Comparison of ENCODE assay signal across 1 cellular context in genomic region chr19:17796013-17796837, GRCh38.
TF ChIP-seq lines count a peak whose summit lies in the region.

No MANE protein-coding gene starts in this region.

TF ChIP-seq in HepG2, 621 proteins besides CTCF, POLR2A, EP300 and RAD21 (continued from another document and continues in another):
- TF ChIP-seq ZNF784 (CRISPR knock-in tag; IDR thresholded peaks at IDR 0.05; ENCODE audit: borderline replicate concordance) (no peak), CREM (IDR thresholded peaks at IDR 0.05) (no peak), CREM (CRISPR knock-in tag; IDR thresholded peaks at IDR 0.05) (no peak), ZNF678 (CRISPR knock-in tag; IDR thresholded peaks at IDR 0.05) (no peak), THAP8 (CRISPR knock-in tag; IDR thresholded peaks at IDR 0.05; ENCODE audit: borderline replicate concordance) (no peak), SOX5 (CRISPR knock-in tag; IDR thresholded peaks at IDR 0.05; ENCODE audit: borderline replicate concordance) (peak; percentile 33; the same call in 1 of the 2 replicates), MAX (IDR thresholded peaks at IDR 0.05) (no peak), ZNF280B (CRISPR knock-in tag; IDR thresholded peaks at IDR 0.05; ENCODE audit: borderline replicate concordance) (no peak), ZNF142 (CRISPR knock-in tag; IDR thresholded peaks at IDR 0.05) (no peak), GTF3A (CRISPR knock-in tag; conservative IDR thresholded peaks at IDR 0.05) (no peak), KAT8 (CRISPR knock-in tag; IDR thresholded peaks at IDR 0.05) (peak; percentile 19; the same call in 1 of the 2 replicates), ZNF512B (CRISPR knock-in tag; IDR thresholded peaks at IDR 0.05; ENCODE audit: borderline replicate concordance) (no peak), ZNF296 (CRISPR knock-in tag; conservative IDR thresholded peaks at IDR 0.05) (no peak), ZNF10 (CRISPR knock-in tag; IDR thresholded peaks at IDR 0.05; ENCODE audit: borderline replicate concordance, low read depth) (no peak), TSC22D2 (CRISPR knock-in tag; IDR thresholded peaks at IDR 0.05; ENCODE audit: borderline replicate concordance) (no peak), FOXK1 (CRISPR knock-in tag; IDR thresholded peaks at IDR 0.05; ENCODE audit: borderline replicate concordance, low read depth) (0 out of 2 replicates have a peak, but pooled peaks have one; percentile 12), HMG20B (CRISPR knock-in tag; conservative IDR thresholded peaks at IDR 0.05) (no peak), NCOR1 (IDR thresholded peaks at IDR 0.05; ENCODE audit: borderline replicate concordance, low read length) (no peak), ATM (IDR thresholded peaks at IDR 0.05; ENCODE audit: borderline replicate concordance) (no peak), ZNF275 (CRISPR knock-in tag; IDR thresholded peaks at IDR 0.05; ENCODE audit: borderline replicate concordance) (no peak), BCLAF1 (IDR thresholded peaks at IDR 0.05) (no peak), HNRNPUL1 (IDR thresholded peaks at IDR 0.05; ENCODE audit: low read depth, low read length) (no peak), MAZ (IDR thresholded peaks at IDR 0.05; ENCODE audit: borderline replicate concordance, low read depth, low read length) (no peak), MAZ (CRISPR knock-in tag; IDR thresholded peaks at IDR 0.05; ENCODE audit: low read depth) (no peak), NFRKB (IDR thresholded peaks at IDR 0.05) (no peak), RNF2 (conservative IDR thresholded peaks at IDR 0.05; ENCODE audit: low read depth) (no peak), MAFG (CRISPR knock-in tag; IDR thresholded peaks at IDR 0.05) (no peak), NAIF1 (CRISPR knock-in tag; IDR thresholded peaks at IDR 0.05; ENCODE audit: borderline replicate concordance) (no peak), SP140L (CRISPR knock-in tag; IDR thresholded peaks at IDR 0.05; ENCODE audit: borderline replicate concordance) (no peak), ZNF746 (CRISPR knock-in tag; IDR thresholded peaks at IDR 0.05) (no peak), POLR2AphosphoS5 (IDR thresholded peaks at IDR 0.05; ENCODE audit: low read depth, low read length) (no peak), ZMAT3 (CRISPR knock-in tag; conservative IDR thresholded peaks at IDR 0.05) (0 out of 2 replicates have a peak, but pooled peaks have one; percentile 44), ZNF7 (CRISPR knock-in tag; IDR thresholded peaks at IDR 0.05) (no peak), ISL2 (CRISPR knock-in tag; IDR thresholded peaks at IDR 0.05) (no peak), SMARCC2 (IDR thresholded peaks at IDR 0.05) (no peak), ZC3H4 (CRISPR knock-in tag; IDR thresholded peaks at IDR 0.05; ENCODE audit: borderline replicate concordance) (no peak), IKZF5 (CRISPR knock-in tag; IDR thresholded peaks at IDR 0.05) (no peak), HMGA1 (CRISPR knock-in tag; conservative IDR thresholded peaks at IDR 0.05) (no peak), ZNF740 (CRISPR knock-in tag; IDR thresholded peaks at IDR 0.05) (no peak), RFXAP (CRISPR knock-in tag; IDR thresholded peaks at IDR 0.05; ENCODE audit: borderline replicate concordance) (no peak), ZNF792 (CRISPR knock-in tag; IDR thresholded peaks at IDR 0.05) (peak; percentile 35; the same call in 1 of the 2 replicates), TERF1 (CRISPR knock-in tag; IDR thresholded peaks at IDR 0.05) (no peak), CERS6 (CRISPR knock-in tag; IDR thresholded peaks at IDR 0.05) (no peak), DR1 (CRISPR knock-in tag; IDR thresholded peaks at IDR 0.05) (no peak)
